ENCODE assay signal across 21 cellular contexts in the genomic region with DNA sequence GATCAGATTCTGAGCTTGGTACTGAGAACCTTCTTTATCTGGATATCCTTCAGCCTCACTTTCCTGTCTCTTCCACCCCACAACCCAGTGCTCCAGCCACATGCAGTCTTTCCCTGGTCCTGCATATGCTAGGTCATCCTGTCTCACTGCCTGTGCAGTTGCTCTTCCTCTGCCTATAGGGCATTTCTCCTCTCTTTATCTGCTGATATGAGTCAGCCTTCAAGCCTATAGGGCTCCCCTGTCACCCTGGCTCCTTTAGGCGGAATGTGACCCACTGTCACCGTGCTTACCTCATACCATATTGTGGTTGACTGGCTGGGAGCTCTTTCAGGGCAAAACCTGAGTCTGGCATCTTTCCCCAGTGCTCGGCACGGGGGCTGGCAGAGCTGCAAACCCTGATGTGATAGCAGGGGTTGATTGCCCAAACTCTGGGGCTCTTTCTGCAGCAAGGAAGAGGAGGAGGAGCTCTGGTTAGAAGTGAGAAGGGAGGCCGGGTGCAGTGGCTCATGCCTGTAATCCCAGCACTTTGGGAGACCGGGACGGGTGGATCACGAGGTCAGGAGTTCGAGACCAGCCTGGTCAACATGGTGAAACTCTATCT. TPM values are rescaled to one million over a fixed set of nuclear protein-coding genes. Genes with fewer than 3 reads are reported as not detected.
DNase-seq lines count a peak whose midpoint lies in the region; ATAC-seq, FAIRE-seq and TF ChIP-seq lines count a peak whose summit lies in the region.
"Had no signal": no experiment of that assay in that cellular context is flagged by ENCODE, and none has a peak within 500 bp of the region (broad histone marks: within the 10 kb centered on the region; RNA-seq: fewer than 3 reads in every experiment).

No MANE protein-coding gene starts in this region.

- H3K4me3 Mint-ChIP-seq in CD14-positive monocyte: no peak overlapping the region
- no peak overlapping the region for H3K4me3 Mint-ChIP-seq in HFFc6
- H3K4me3 Mint-ChIP-seq in activated T-helper 1 cell treated with anti-CD3 and anti-CD28 coated beads, Interleukin-12 subunit alpha, Interleukin-12 subunit beta, Interleukin-2, Interleukin-4 antibody, amounts not matched to agents 30 ng/mL and 10 ng/mL and 1 ng/mL, durations not matched to agents 14 hours and 24 hours and 36 hours: no peak overlapping the region
- H3K4me3 Mint-ChIP-seq: neural progenitor cell, WTC11 had no signal

- H3K9me2 ChIP-seq in hepatocyte (replicated peaks; ENCODE audit: insufficient read depth): no peaks in the 10 kb centered on the region

- 86% methylated on average over 9 of the region's 9 CpGs for WGBS in hepatocyte (ENCODE audit: low lambda C conversion rate, missing lambda C conversion rate)
- 79 to 83% (median 80%) methylated on average over 9 of the region's 9 CpGs for WGBS in small intestine, 3 donors
- 74 to 80% (median 79%) methylated on average over 9 of the region's 9 CpGs for WGBS in stomach, 5 donors

- no peaks in the 10 kb centered on the region for H4K20me1 ChIP-seq in hepatocyte (ENCODE audit: insufficient read depth, poor library complexity, severe bottlenecking)

- H3K27me3 ChIP-seq in RWPE2 (ENCODE audit: insufficient read depth, poor library complexity, severe bottlenecking): no peaks in the 10 kb centered on the region
- H3K27me3 ChIP-seq in hepatocyte: no peaks in the 10 kb centered on the region
- no peaks in the 10 kb centered on the region for H3K27me3 ChIP-seq in small intestine (ENCODE audit: control insufficient read depth in 2 of 2, insufficient read depth in 2 of 2, low read length in 2 of 2)
- H3K27me3 ChIP-seq in stomach: no peaks in the 10 kb centered on the region
- H3K27me3 ChIP-seq: esophagus squamous epithelium, neural progenitor cell, vagina had no signal

- H3K36me3 ChIP-seq in RWPE2 (ENCODE audit: low read depth): no peaks in the 10 kb centered on the region
- no peaks in the 10 kb centered on the region for H3K36me3 ChIP-seq in hepatocyte (replicated peaks; ENCODE audit: insufficient read depth, low read depth)
- no peaks in the 10 kb centered on the region for H3K36me3 ChIP-seq in small intestine (ENCODE audit: control insufficient read depth in 2 of 2, insufficient read depth in 2 of 2, low read length in 2 of 2)
- no peaks in the 10 kb centered on the region for H3K36me3 ChIP-seq in stomach
- H3K36me3 ChIP-seq: esophagus squamous epithelium, neural progenitor cell, vagina had no signal

- peaks cover 2 to 5% (median 2%) of the 10 kb centered on the region in 3 donors for H3K27me3 Mint-ChIP-seq in CD14-positive monocyte (ENCODE audit: low read depth in 3 of 3)
- H3K27me3 Mint-ChIP-seq in HFFc6 (ENCODE audit: insufficient read depth): peaks cover 6% of the 10 kb centered on the region
- no peaks in the 10 kb centered on the region for H3K27me3 Mint-ChIP-seq in activated T-helper 1 cell treated with anti-CD3 and anti-CD28 coated beads, Interleukin-12 subunit alpha, Interleukin-12 subunit beta, Interleukin-2, Interleukin-4 antibody, amounts not matched to agents 30 ng/mL and 10 ng/mL and 1 ng/mL, durations not matched to agents 14 hours and 24 hours and 36 hours (ENCODE audit: insufficient read depth)

- H3K9me3 Mint-ChIP-seq in CD14-positive monocyte (no peaks in the 10 kb centered on the region), HFFc6 (no peaks in the 10 kb centered on the region)
- no peaks in the 10 kb centered on the region for H3K9me3 Mint-ChIP-seq in activated T-helper 1 cell treated with anti-CD3 and anti-CD28 coated beads, Interleukin-12 subunit alpha, Interleukin-12 subunit beta, Interleukin-2, Interleukin-4 antibody, amounts not matched to agents 30 ng/mL and 10 ng/mL and 1 ng/mL, durations not matched to agents 14 hours and 24 hours and 36 hours
- H3K9me3 Mint-ChIP-seq: activated T-helper 2 cell treated with anti-CD3 and anti-CD28 coated beads, Interferon-gamma antibody, Interleukin-2, Interleukin-4, amounts not matched to agents 10 μg/mL and 5 μg/mL and 100 μg/mL, durations not matched to agents 14 hours and 24 hours and 36 hours; neural progenitor cell; WTC11 had no signal

- H3K36me3 Mint-ChIP-seq in CD14-positive monocyte (no peaks in the 10 kb centered on the region), HFFc6 (ENCODE audit: low read depth) (no peaks in the 10 kb centered on the region)
- no peaks in the 10 kb centered on the region for H3K36me3 Mint-ChIP-seq in activated T-helper 1 cell treated with anti-CD3 and anti-CD28 coated beads, Interleukin-12 subunit alpha, Interleukin-12 subunit beta, Interleukin-2, Interleukin-4 antibody, amounts not matched to agents 30 ng/mL and 10 ng/mL and 1 ng/mL, durations not matched to agents 14 hours and 24 hours and 36 hours (ENCODE audit: low read depth)
- H3K36me3 Mint-ChIP-seq: neural progenitor cell, WTC11 had no signal

- no peak for TF ChIP-seq CTCF in CD14-positive monocyte (IDR thresholded peaks at IDR 0.05)
- no peak for TF ChIP-seq CTCF in HFFc6 (IDR thresholded peaks at IDR 0.05)
- no peak for TF ChIP-seq CTCF in RWPE2 (IDR thresholded peaks at IDR 0.05; ENCODE audit: poor library complexity, severe bottlenecking)
- TF ChIP-seq CTCF in hepatocyte (IDR thresholded peaks at IDR 0.05; ENCODE audit: poor library complexity): no peak
- no peak for TF ChIP-seq CTCF in stomach (IDR thresholded peaks at IDR 0.05)

- H3K27ac Mint-ChIP-seq in CD14-positive monocyte (no peak overlapping the region), HFFc6 (no peak overlapping the region)
- no peak overlapping the region for H3K27ac Mint-ChIP-seq in activated T-helper 1 cell treated with anti-CD3 and anti-CD28 coated beads, Interleukin-12 subunit alpha, Interleukin-12 subunit beta, Interleukin-2, Interleukin-4 antibody, amounts not matched to agents 30 ng/mL and 10 ng/mL and 1 ng/mL, durations not matched to agents 14 hours and 24 hours and 36 hours
- H3K27ac Mint-ChIP-seq: activated T-helper 2 cell treated with anti-CD3 and anti-CD28 coated beads, Interferon-gamma antibody, Interleukin-2, Interleukin-4, amounts not matched to agents 10 μg/mL and 5 μg/mL and 100 μg/mL, durations not matched to agents 14 hours and 24 hours and 36 hours; neural progenitor cell; WTC11 had no signal

- H3K4me3 ChIP-seq in RWPE2 (ENCODE audit: severe bottlenecking) (no peak overlapping the region), hepatocyte (no peak overlapping the region), small intestine (ENCODE audit: low read depth in 1 of 2, low read length in 2 of 2) (no peak overlapping the region), stomach (no peak overlapping the region)
- H3K4me3 ChIP-seq: esophagus squamous epithelium, neural progenitor cell, vagina had no signal

- TF ChIP-seq EP300 in stomach (IDR thresholded peaks at IDR 0.05): no peak

- H3K4me2 ChIP-seq in hepatocyte: no peak overlapping the region
- H3K4me2 ChIP-seq: neural progenitor cell had no signal

- no peak for TF ChIP-seq POLR2A in stomach (IDR thresholded peaks at IDR 0.05)

- H3K79me2 ChIP-seq in hepatocyte: no peaks in the 10 kb centered on the region

- intact Hi-C loops in CD14-positive monocyte (cut with micrococcal nuclease): no loop called here
- intact Hi-C loops in stomach (cut with DNase I; ENCODE audit: low total_unique reads): no loop called here
- intact Hi-C loops in activated T-helper 1 cell treated with anti-CD3 and anti-CD28 coated beads, Interleukin-12 subunit alpha, Interleukin-12 subunit beta, Interleukin-2, Interleukin-4 antibody, amounts not matched to agents 30 ng/mL and 10 ng/mL and 1 ng/mL, durations not matched to agents 14 hours and 24 hours and 36 hours (cut with micrococcal nuclease): no loop called here

- DNase-seq in CD14-positive monocyte (ENCODE audit: low spot score): peak; percentile 24
- DNase-seq in HFFc6: peak; percentile 28
- DNase-seq in RWPE2 (ENCODE audit: low spot score): no peak
- peak; percentile 11 for DNase-seq in hepatocyte (ENCODE audit: low spot score)
- no peak for DNase-seq in small intestine
- DNase-seq in stomach: no peak
- DNase-seq in activated T-helper 1 cell treated with anti-CD3 and anti-CD28 coated beads, Interleukin-12 subunit alpha, Interleukin-12 subunit beta, Interleukin-2, Interleukin-4 antibody, amounts not matched to agents 30 ng/mL and 10 ng/mL and 1 ng/mL, durations not matched to agents 14 hours and 24 hours and 36 hours (ENCODE audit: low spot score): no peak
- DNase-seq: activated CD8-positive, alpha-beta memory T cell treated with anti-CD3 and anti-CD28 coated beads for 24 hours; caudate nucleus; COR-L47; esophagus squamous epithelium; GF-D8; mammary epithelial cell; NCI-H1105 treated with DMSO at 0.1 percent for 48 hours; NCI-H2107 had no signal

- H3K4me1 Mint-ChIP-seq in CD14-positive monocyte (no peaks in the 10 kb centered on the region), HFFc6 (ENCODE audit: low read depth) (peaks cover 9% of the 10 kb centered on the region)
- no peaks in the 10 kb centered on the region for H3K4me1 Mint-ChIP-seq in activated T-helper 1 cell treated with anti-CD3 and anti-CD28 coated beads, Interleukin-12 subunit alpha, Interleukin-12 subunit beta, Interleukin-2, Interleukin-4 antibody, amounts not matched to agents 30 ng/mL and 10 ng/mL and 1 ng/mL, durations not matched to agents 14 hours and 24 hours and 36 hours (ENCODE audit: low read depth)
- H3K4me1 Mint-ChIP-seq: neural progenitor cell, WTC11 had no signal

- H3K27ac ChIP-seq in RWPE2 (ENCODE audit: poor library complexity, severe bottlenecking): no peak overlapping the region
- no peak overlapping the region for H3K27ac ChIP-seq in hepatocyte
- no peak overlapping the region for H3K27ac ChIP-seq in small intestine (ENCODE audit: low read depth in 1 of 2, low read length in 1 of 2)
- H3K27ac ChIP-seq in stomach: no peak overlapping the region
- H3K27ac ChIP-seq: esophagus squamous epithelium, neural progenitor cell, vagina had no signal

- ATAC-seq in RWPE2 (ENCODE audit: low read depth): 0 out of 3 replicates have a peak, but pooled peaks have one; percentile 25
- ATAC-seq in HG03439 (IDR thresholded peaks at IDR 0.05; ENCODE audit: unreplicated experiment): no peak
- ATAC-seq: WTC11 had no signal

- H2AFZ ChIP-seq in hepatocyte: no peak overlapping the region
- H2AFZ ChIP-seq: neural progenitor cell had no signal

- no peak for FAIRE-seq in small intestine (lab: Jason Lieb, UNC)
- FAIRE-seq: GM12892 had no signal

- H3K9me3 ChIP-seq in RWPE2 (ENCODE audit: severe bottlenecking) (no peaks in the 10 kb centered on the region), hepatocyte (ENCODE audit: low read depth) (no peaks in the 10 kb centered on the region), small intestine (ENCODE audit: control insufficient read depth, low read depth) (no peaks in the 10 kb centered on the region), stomach (no peaks in the 10 kb centered on the region)
- H3K9me3 ChIP-seq: esophagus squamous epithelium, vagina had no signal

- H3K4me1 ChIP-seq in RWPE2 (ENCODE audit: insufficient read depth, poor library complexity, severe bottlenecking) (no peaks in the 10 kb centered on the region), hepatocyte (ENCODE audit: insufficient read depth) (no peaks in the 10 kb centered on the region), small intestine (ENCODE audit: control insufficient read depth in 2 of 2, insufficient read depth in 1 of 2, low read depth in 1 of 2, low read length in 1 of 2) (no peaks in the 10 kb centered on the region), stomach (no peaks in the 10 kb centered on the region)
- H3K4me1 ChIP-seq: esophagus squamous epithelium, neural progenitor cell, vagina had no signal

RNA-seq across cellular contexts. Expression of gene MEI1, which starts 26.3 kb away (rescaled TPM):
- polyA plus RNA-seq in CD14-positive monocyte: 10 to 100 TPM; 37.0 to 40.0 TPM
- total RNA-seq in HFFc6 (2021; fragmentation: NEBNext Ultra II Directional; extraction: Animal tissue kit (Norgen Biotek cat#: 25700)): under 1 TPM in 4 of 6 experiments, not detected in 2; 0.24 to 0.53 (median 0.34) TPM
- total RNA-seq in hepatocyte: not detected in 2 replicates
- polyA plus RNA-seq in hepatocyte: 0.18 and 2.4 TPM in 2 replicates
- polyA plus RNA-seq in small intestine: 10 to 100 TPM in 1 of 3 donors, 1 to 10 TPM in 2; 1.1 to 16.8 (median 5.3) TPM
- 10 to 100 TPM in 1 of 5 donors, 1 to 10 TPM in 2, not detected in 2; 1.7 to 15.2 (median 5.4) TPM for total RNA-seq in stomach
- 1 to 10 TPM; 1.6 to 3.7 (median 3.1) TPM for polyA plus RNA-seq in stomach
- total RNA-seq in activated T-helper 1 cell treated with anti-CD3 and anti-CD28 coated beads, Interleukin-12 subunit alpha, Interleukin-12 subunit beta, Interleukin-2, Interleukin-4 antibody, amounts not matched to agents 30 ng/mL and 10 ng/mL and 1 ng/mL, durations not matched to agents 14 hours and 24 hours and 36 hours: 22.3 TPM in 2 replicates

RNA-seq across cellular contexts. Expression of gene SNU13, which starts 36.9 kb away (rescaled TPM):
- polyA plus RNA-seq in CD14-positive monocyte: 100 to 1,000 TPM; 168 TPM
- 100 to 1,000 TPM; 208 to 263 (median 234) TPM for total RNA-seq in HFFc6 (2021; fragmentation: NEBNext Ultra II Directional; extraction: Animal tissue kit (Norgen Biotek cat#: 25700))
- total RNA-seq in hepatocyte: 119 and 144 TPM in 2 replicates
- 240 and 245 TPM in 2 replicates for polyA plus RNA-seq in hepatocyte
- 100 to 1,000 TPM in 2 of 3 donors, 10 to 100 TPM in 1; 82.1 to 149 (median 112) TPM for polyA plus RNA-seq in small intestine
- 100 to 1,000 TPM in 1 of 5 donors, 10 to 100 TPM in 4; 12.2 to 151 (median 60.7) TPM for total RNA-seq in stomach
- polyA plus RNA-seq in stomach: 100 to 1,000 TPM; 131 to 154 (median 152) TPM
- 337 and 339 TPM in 2 replicates for total RNA-seq in activated T-helper 1 cell treated with anti-CD3 and anti-CD28 coated beads, Interleukin-12 subunit alpha, Interleukin-12 subunit beta, Interleukin-2, Interleukin-4 antibody, amounts not matched to agents 30 ng/mL and 10 ng/mL and 1 ng/mL, durations not matched to agents 14 hours and 24 hours and 36 hours

Comparison
In these comparisons a context has a peak if more than half of its experiments do, and no peak if none do; other contexts are left out.
1. DNase-seq: peak in CD14-positive monocyte (single experiment), HFFc6 (single experiment) and hepatocyte (single experiment); none in RWPE2 (single experiment), small intestine (single experiment), stomach (single experiment) and activated T-helper 1 cell treated with anti-CD3 and anti-CD28 coated beads, Interleukin-12 subunit alpha, Interleukin-12 subunit beta, Interleukin-2, Interleukin-4 antibody, amounts not matched to agents 30 ng/mL and 10 ng/mL and 1 ng/mL, durations not matched to agents 14 hours and 24 hours and 36 hours (single experiment).